In the genomic region with DNA sequence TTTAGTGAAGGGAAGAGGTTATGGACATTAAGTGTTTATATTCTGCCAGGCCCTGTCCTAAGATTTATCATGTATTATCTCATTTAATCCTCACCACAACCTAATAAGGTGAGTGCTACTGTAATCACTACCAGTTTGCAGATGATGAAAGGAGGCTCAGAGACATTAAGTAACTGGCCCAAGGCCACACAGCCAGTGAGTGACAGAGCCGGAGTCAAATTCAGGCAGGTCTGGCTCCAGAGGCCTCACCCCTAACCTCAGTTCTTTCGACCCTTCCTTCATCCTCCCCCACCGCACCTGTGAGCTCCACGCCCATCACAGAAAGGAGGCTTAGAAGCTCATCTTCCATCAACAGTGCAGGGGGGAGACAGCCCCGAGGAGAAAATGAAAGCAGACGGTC, we compare ENCODE assay signal across 6 cellular contexts.
"Had no signal": no experiment of that assay in that cellular context is flagged by ENCODE, and none has a peak within 500 bp of the region (broad histone marks: within the 10 kb centered on the region; RNA-seq: fewer than 3 reads in every experiment).

No MANE protein-coding gene starts in this region.

- H3K27ac ChIP-seq: HL-60 had no signal

- H3K27ac Mint-ChIP-seq: GM23338, H9 had no signal

- H3K4me1 Mint-ChIP-seq: IgD-negative memory B cell had no signal

- ATAC-seq: GM23338, HCT116 had no signal

- H3K4me3 Mint-ChIP-seq: GM23338, H9, IgD-negative memory B cell had no signal

- H3K4me3 ChIP-seq: GM23338 had no signal

- DNase-seq: H9, KG1 had no signal

- H2AFZ ChIP-seq: GM23338 had no signal

- H3K4me2 ChIP-seq: GM23338 had no signal

- H3K36me3 Mint-ChIP-seq: IgD-negative memory B cell had no signal

- H3K9me3 Mint-ChIP-seq: GM23338, H9, IgD-negative memory B cell had no signal
